Comparison of ENCODE assay signal across 2 cellular contexts in the genomic region with DNA sequence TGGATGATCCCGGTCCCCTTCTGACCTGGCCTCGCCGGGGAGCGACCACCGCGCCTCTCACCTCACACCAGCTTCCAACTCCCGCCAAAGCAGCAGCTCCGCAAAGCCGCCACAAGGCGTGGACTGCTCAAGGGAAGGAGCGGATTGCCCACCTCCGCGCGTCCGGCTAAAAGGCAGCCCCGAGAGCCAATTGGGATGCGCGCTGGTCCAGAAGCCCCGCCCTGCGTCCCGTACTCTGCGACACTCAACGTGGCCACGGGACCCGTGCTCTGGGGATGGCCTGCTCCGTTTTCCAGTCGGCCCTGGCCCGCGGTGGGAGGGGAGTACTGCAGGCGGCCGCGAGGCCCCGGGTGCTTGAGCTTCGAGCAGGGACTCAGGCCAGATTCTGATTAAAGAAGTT. TPM values are rescaled to one million over a fixed set of nuclear protein-coding genes. Genes with fewer than 3 reads are reported as not detected.
"Had no signal": no experiment of that assay in that cellular context is flagged by ENCODE, and none has a peak within 500 bp of the region (broad histone marks: within the 10 kb centered on the region; RNA-seq: fewer than 3 reads in every experiment).

A gene with protein sequence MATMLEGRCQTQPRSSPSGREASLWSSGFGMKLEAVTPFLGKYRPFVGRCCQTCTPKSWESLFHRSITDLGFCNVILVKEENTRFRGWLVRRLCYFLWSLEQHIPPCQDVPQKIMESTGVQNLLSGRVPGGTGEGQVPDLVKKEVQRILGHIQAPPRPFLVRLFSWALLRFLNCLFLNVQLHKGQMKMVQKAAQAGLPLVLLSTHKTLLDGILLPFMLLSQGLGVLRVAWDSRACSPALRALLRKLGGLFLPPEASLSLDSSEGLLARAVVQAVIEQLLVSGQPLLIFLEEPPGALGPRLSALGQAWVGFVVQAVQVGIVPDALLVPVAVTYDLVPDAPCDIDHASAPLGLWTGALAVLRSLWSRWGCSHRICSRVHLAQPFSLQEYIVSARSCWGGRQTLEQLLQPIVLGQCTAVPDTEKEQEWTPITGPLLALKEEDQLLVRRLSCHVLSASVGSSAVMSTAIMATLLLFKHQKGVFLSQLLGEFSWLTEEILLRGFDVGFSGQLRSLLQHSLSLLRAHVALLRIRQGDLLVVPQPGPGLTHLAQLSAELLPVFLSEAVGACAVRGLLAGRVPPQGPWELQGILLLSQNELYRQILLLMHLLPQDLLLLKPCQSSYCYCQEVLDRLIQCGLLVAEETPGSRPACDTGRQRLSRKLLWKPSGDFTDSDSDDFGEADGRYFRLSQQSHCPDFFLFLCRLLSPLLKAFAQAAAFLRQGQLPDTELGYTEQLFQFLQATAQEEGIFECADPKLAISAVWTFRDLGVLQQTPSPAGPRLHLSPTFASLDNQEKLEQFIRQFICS (minus strand): TSS at position 125 of the 400 bp plus-strand sequence. CDS start 2,557 bp downstream, outside the sequence.

RNA-seq across cellular contexts. Expression of the gene that starts here (rescaled TPM):
- total RNA-seq: neural crest cell, progenitor cell of endocrine pancreas had no signal
